Comparison of ENCODE assay signal across 21 cellular contexts in genomic region chr20:15658295-15658694, GRCh38.
A peak's percentile ranks its signal among the peaks of the same experiment; 100 is the strongest.
DNase-seq lines count a peak whose midpoint lies in the region; ATAC-seq and TF ChIP-seq lines count a peak whose summit lies in the region.
"Had no signal": no experiment of that assay in that cellular context is flagged by ENCODE, and none has a peak within 500 bp of the region (broad histone marks: within the 10 kb centered on the region; RNA-seq: fewer than 3 reads in every experiment).

No MANE protein-coding gene starts in this region.

- intact Hi-C loops in colonic mucosa (cut with DNase I) = no loop called here
- intact Hi-C loops in naive thymus-derived CD4-positive, alpha-beta T cell (cut with micrococcal nuclease) = no loop called here

- H3K4me3 Mint-ChIP-seq in naive thymus-derived CD4-positive, alpha-beta T cell = no peak overlapping the region
- H3K4me3 Mint-ChIP-seq: CD4-positive, alpha-beta T cell; IgD-negative memory B cell had no signal

- peaks cover 0 to 6% (median 0%) of the 10 kb centered on the region in 11 donors for H3K9me3 Mint-ChIP-seq in naive thymus-derived CD4-positive, alpha-beta T cell
- H3K9me3 Mint-ChIP-seq: CD4-positive, alpha-beta T cell; IgD-negative memory B cell had no signal

- no peaks in the 10 kb centered on the region for H3K36me3 ChIP-seq in SJSA1
- H3K36me3 ChIP-seq in hepatocyte (replicated peaks; ENCODE audit: insufficient read depth, low read depth) = no peaks in the 10 kb centered on the region
- H3K36me3 ChIP-seq in colonic mucosa = no peaks in the 10 kb centered on the region
- no peaks in the 10 kb centered on the region for H3K36me3 ChIP-seq in naive thymus-derived CD4-positive, alpha-beta T cell (ENCODE audit: control insufficient read depth in 2 of 3, insufficient read depth in 3 of 3, low read length in 3 of 3)
- H3K36me3 ChIP-seq: BLaER1, Peyer's patch, SJCRH30 had no signal

- ATAC-seq in naive thymus-derived CD4-positive, alpha-beta T cell = no peak

- CTCF ChIA-PET in naive thymus-derived CD4-positive, alpha-beta T cell (lab: Charles Lee) = interaction anchor here (0.7 kb wide), 1 partner anchor 15 kb away, joined by 8 read pairs; no protein-coding TSS in a partner anchor

- no peaks in the 10 kb centered on the region for H3K79me2 ChIP-seq in hepatocyte

- H3K4me1 Mint-ChIP-seq in naive thymus-derived CD4-positive, alpha-beta T cell = no peaks in the 10 kb centered on the region

- no peak overlapping the region for H3K27ac Mint-ChIP-seq in naive thymus-derived CD4-positive, alpha-beta T cell
- H3K27ac Mint-ChIP-seq: CD4-positive, alpha-beta T cell; IgD-negative memory B cell had no signal

- H3K4me3 ChIP-seq in SJSA1 (no peak overlapping the region), hepatocyte (no peak overlapping the region), colonic mucosa (no peak overlapping the region)
- no peak overlapping the region for H3K4me3 ChIP-seq in naive thymus-derived CD4-positive, alpha-beta T cell (ENCODE audit: low read length)
- H3K4me3 ChIP-seq: BLaER1, Peyer's patch, SJCRH30 had no signal

- peaks cover 0 to 4% (median 0%) of the 10 kb centered on the region in 5 donors for H3K27me3 Mint-ChIP-seq in naive thymus-derived CD4-positive, alpha-beta T cell
- H3K27me3 Mint-ChIP-seq: CD4-positive, alpha-beta T cell; IgD-negative memory B cell had no signal

- no peaks in the 10 kb centered on the region for H4K20me1 ChIP-seq in hepatocyte (ENCODE audit: insufficient read depth, poor library complexity, severe bottlenecking)
- H4K20me1 ChIP-seq: BLaER1 had no signal

- H3K36me3 Mint-ChIP-seq in naive thymus-derived CD4-positive, alpha-beta T cell = no peaks in the 10 kb centered on the region
- H3K36me3 Mint-ChIP-seq: IgD-negative memory B cell had no signal

- DNase-seq in SJSA1 (ENCODE audit: low read depth in 1 of 2, low spot score in 2 of 2) (peak; percentile 42 to 43), iPS-NIHi7 (ENCODE audit: extremely low spot score) (peak; percentile 12), putamen (ENCODE audit: low spot score) (peak; percentile 25), hepatocyte (ENCODE audit: low spot score) (no peak), colonic mucosa (no peak)
- DNase-seq in stimulated activated CD4-positive, alpha-beta T cell treated with anti-CD3 and anti-CD28 coated beads, Interleukin-4, amount 100 ng/mL, for 24 hours = no peak
- no peak for DNase-seq in naive thymus-derived CD4-positive, alpha-beta T cell
- DNase-seq: Caco-2; CD4-positive, alpha-beta T cell; DMS 273 treated with DMSO at 0.1 percent for 48 hours; DND-41; GOT3; NCI-H1417; NCI-H1694 treated with DMSO at 0.1 percent for 48 hours; NCI-H2081 treated with DMSO at 0.1 percent for 48 hours; NCI-H2171 treated with DMSO at 0.1 percent for 48 hours; NCI-H526; Peyer's patch; SJCRH30 had no signal

- no peaks in the 10 kb centered on the region for H3K27me3 ChIP-seq in SJSA1 (replicated peaks)
- no peaks in the 10 kb centered on the region for H3K27me3 ChIP-seq in hepatocyte
- H3K27me3 ChIP-seq in colonic mucosa = no peaks in the 10 kb centered on the region
- H3K27me3 ChIP-seq in naive thymus-derived CD4-positive, alpha-beta T cell (ENCODE audit: control insufficient read depth in 2 of 2, insufficient read depth in 2 of 2, low read length in 2 of 2) = no peaks in the 10 kb centered on the region
- H3K27me3 ChIP-seq: BLaER1, Peyer's patch, SJCRH30 had no signal

- H3K27ac ChIP-seq in SJSA1 (no peak overlapping the region), hepatocyte (no peak overlapping the region), colonic mucosa (no peak overlapping the region)
- no peak overlapping the region for H3K27ac ChIP-seq in naive thymus-derived CD4-positive, alpha-beta T cell (ENCODE audit: low read depth, low read length)
- H3K27ac ChIP-seq: BLaER1, Peyer's patch, SJCRH30 had no signal

- TF ChIP-seq CTCF in hepatocyte (IDR thresholded peaks at IDR 0.05; ENCODE audit: poor library complexity) (no peak), colonic mucosa (IDR thresholded peaks at IDR 0.05) (no peak)

- 66% methylated on average over 5 of the region's 5 CpGs for WGBS in hepatocyte (ENCODE audit: low lambda C conversion rate, missing lambda C conversion rate)

- peaks cover 36% of the 10 kb centered on the region for H3K4me1 ChIP-seq in SJSA1 (replicated peaks)
- H3K4me1 ChIP-seq in hepatocyte (ENCODE audit: insufficient read depth) = peaks cover 26% of the 10 kb centered on the region
- no peaks in the 10 kb centered on the region for H3K4me1 ChIP-seq in colonic mucosa
- no peaks in the 10 kb centered on the region for H3K4me1 ChIP-seq in naive thymus-derived CD4-positive, alpha-beta T cell (ENCODE audit: control insufficient read depth in 2 of 2, insufficient read depth in 2 of 2, low read length in 2 of 2)
- H3K4me1 ChIP-seq: BLaER1, Peyer's patch had no signal

- H3K9ac ChIP-seq in colonic mucosa (ENCODE audit: low read depth in 2 of 2, low read length in 2 of 2) = no peak overlapping the region
- H3K9ac ChIP-seq: BLaER1 had no signal

- POLR2A ChIA-PET in naive thymus-derived CD4-positive, alpha-beta T cell (lab: Charles Lee) = no interaction called here

- H3K9me3 ChIP-seq in SJSA1 (replicated peaks) (no peaks in the 10 kb centered on the region), hepatocyte (ENCODE audit: low read depth) (no peaks in the 10 kb centered on the region), colonic mucosa (no peaks in the 10 kb centered on the region)
- H3K9me3 ChIP-seq in naive thymus-derived CD4-positive, alpha-beta T cell (ENCODE audit: control insufficient read depth in 2 of 3, low read length in 3 of 3) = no peaks in the 10 kb centered on the region
- H3K9me3 ChIP-seq: BLaER1, Caco-2, Peyer's patch, SJCRH30 had no signal

- no peak overlapping the region for H3K4me2 ChIP-seq in hepatocyte
- H3K4me2 ChIP-seq: BLaER1 had no signal

- H3K9me2 ChIP-seq in hepatocyte (replicated peaks; ENCODE audit: insufficient read depth) = no peaks in the 10 kb centered on the region

- H2AFZ ChIP-seq in hepatocyte = no peak overlapping the region

Comparison
In these comparisons a context has a peak if more than half of its experiments do, and no peak if none do; other contexts are left out.
1. DNase-seq: peak in SJSA1 (2 of 2), iPS-NIHi7 (single experiment) and putamen (single experiment); none in stimulated activated CD4-positive, alpha-beta T cell treated with anti-CD3 and anti-CD28 coated beads, Interleukin-4, amount 100 ng/mL, for 24 hours (single experiment), hepatocyte (single experiment), colonic mucosa (single experiment) and naive thymus-derived CD4-positive, alpha-beta T cell (0 of 9).